20 cellular contexts compared by ENCODE assay signal in the genomic region with DNA sequence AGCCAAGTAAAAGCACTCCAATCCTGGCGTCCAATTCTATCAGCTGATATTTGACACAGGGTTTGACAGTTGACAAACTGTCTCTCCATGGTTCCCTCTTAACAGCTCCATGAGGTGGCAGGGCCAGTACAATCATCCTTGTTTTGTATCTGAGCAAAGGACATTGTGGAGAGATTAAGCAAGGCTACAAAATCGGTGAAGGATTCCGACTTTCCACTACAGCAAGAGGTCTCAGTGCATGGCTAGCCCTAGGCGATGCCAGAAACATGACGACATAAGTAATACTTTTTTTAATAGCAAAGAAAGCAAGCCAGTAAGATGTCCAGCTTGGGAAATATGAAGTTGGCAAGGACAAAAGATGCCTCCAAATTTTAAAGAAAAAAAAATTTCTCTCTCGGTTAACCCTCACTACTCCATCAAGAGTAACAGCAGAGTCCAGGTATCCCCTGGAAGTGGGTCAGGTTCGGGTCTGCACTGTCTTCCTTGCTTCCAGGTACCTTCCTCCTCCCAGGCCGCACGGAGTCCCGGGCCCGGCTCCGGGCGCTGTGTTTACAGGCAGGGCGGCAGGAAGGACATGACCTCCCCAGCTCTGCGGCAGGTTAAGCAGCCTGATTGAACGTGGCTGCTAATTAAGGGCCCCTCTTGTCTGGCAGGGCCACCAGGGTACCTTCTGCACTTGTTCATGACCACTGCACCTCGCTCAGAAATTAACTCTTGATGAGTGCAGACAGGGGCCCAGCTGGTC.
A peak's percentile ranks its signal among the peaks of the same experiment; 100 is the strongest.
DNase-seq lines count a peak whose midpoint lies in the region; ATAC-seq and TF ChIP-seq lines count a peak whose summit lies in the region.
"Had no signal": no experiment of that assay in that cellular context is flagged by ENCODE, and none has a peak within 500 bp of the region (broad histone marks: within the 10 kb centered on the region; RNA-seq: fewer than 3 reads in every experiment).

No MANE protein-coding gene starts in this region.

- H3K4me3 ChIP-seq in lower lobe of right lung = no peak overlapping the region
- H3K4me3 ChIP-seq: GM23338, SJCRH30 had no signal

- intact Hi-C loops in Right ventricle myocardium inferior (cut with DNase I) = loop anchor here (5.0 kb wide), 1 partner anchor 58 kb away; no protein-coding TSS in a partner anchor
- intact Hi-C loops in Right ventricle myocardium superior (cut with DNase I) = no loop called here
- intact Hi-C loops in lower lobe of right lung (cut with DNase I) = no loop called here

- ATAC-seq in Right ventricle myocardium inferior = peak; percentile 54
- ATAC-seq in Right ventricle myocardium superior (ENCODE audit: poor library complexity) = no peak
- peak; percentile 12 to 41 for ATAC-seq in lower lobe of right lung
- no peak for ATAC-seq in activated CD4-positive, CD25-positive, alpha-beta regulatory T cell treated with anti-CD3 and anti-CD28 coated beads, Interleukin-2, amount 50 U/mL, for 24 hours
- ATAC-seq: GM23338, HepG2 had no signal

- DNase-seq in Right ventricle myocardium inferior (ENCODE audit: missing footprints) = no peak
- DNase-seq in Right ventricle myocardium superior = no peak
- DNase-seq in cerebellar cortex (ENCODE audit: low spot score) = peak; percentile 16
- DNase-seq in lower lobe of right lung = no peak
- no peak for DNase-seq in NCI-H1694 (lab: John Stamatoyannopoulos, UW)
- DNase-seq in glomerular visceral epithelial cell (ENCODE audit: extremely low spot score) = no peak
- DNase-seq: CD4-positive, CD25-positive, alpha-beta regulatory T cell; H9; Karpas-422; NCI-H1092; NCI-H1417 treated with DMSO at 0.1 percent for 48 hours; NCI-H187; NCI-H2081 treated with DMSO at 0.1 percent for 48 hours; NCI-H2171; NCI-H226; NCI-H510A treated with DMSO at 0.1 percent for 48 hours; SJCRH30 had no signal

- H3K36me3 ChIP-seq in lower lobe of right lung = no peaks in the 10 kb centered on the region
- H3K36me3 ChIP-seq: SJCRH30 had no signal

- no peak overlapping the region for H3K27ac ChIP-seq in lower lobe of right lung
- H3K27ac ChIP-seq: SJCRH30 had no signal

- no peaks in the 10 kb centered on the region for H3K27me3 ChIP-seq in lower lobe of right lung (ENCODE audit: low read depth)
- H3K27me3 ChIP-seq: SJCRH30 had no signal

- TF ChIP-seq CTCF in lower lobe of right lung (IDR thresholded peaks at IDR 0.05) = no peak

- H3K4me1 ChIP-seq in lower lobe of right lung = no peaks in the 10 kb centered on the region
- H3K4me1 ChIP-seq: SJCRH30 had no signal

- no peaks in the 10 kb centered on the region for H3K9me3 ChIP-seq in lower lobe of right lung
- H3K9me3 ChIP-seq: SJCRH30 had no signal

Comparison
In these comparisons a context has a peak if more than half of its experiments do, and no peak if none do; other contexts are left out.
1. ATAC-seq: peak in Right ventricle myocardium inferior (single experiment) and lower lobe of right lung (2 of 2); none in Right ventricle myocardium superior (single experiment) and activated CD4-positive, CD25-positive, alpha-beta regulatory T cell treated with anti-CD3 and anti-CD28 coated beads, Interleukin-2, amount 50 U/mL, for 24 hours (0 of 2).